10 cellular contexts compared by ENCODE assay signal in genomic region chr3:22959593-22959992, GRCh38.
DNase-seq lines count a peak whose midpoint lies in the region; ATAC-seq and TF ChIP-seq lines count a peak whose summit lies in the region.
"Had no signal": no experiment of that assay in that cellular context is flagged by ENCODE, and none has a peak within 500 bp of the region (broad histone marks: within the 10 kb centered on the region; RNA-seq: fewer than 3 reads in every experiment).

No MANE protein-coding gene starts in this region.

- H3K36me3 ChIP-seq in smooth muscle cell (ENCODE audit: low read depth) (no peaks in the 10 kb centered on the region), BE2C (no peaks in the 10 kb centered on the region)

- 48% methylated on average over 3 of the region's 3 CpGs for WGBS in smooth muscle cell (ENCODE audit: low lambda C conversion rate)

- no peak for TF ChIP-seq CTCF in smooth muscle cell (IDR thresholded peaks at IDR 0.05; ENCODE audit: borderline replicate concordance, insufficient read depth, poor library complexity, severe bottlenecking)
- no peak for TF ChIP-seq CTCF in BE2C (IDR thresholded peaks at IDR 0.05; ENCODE audit: low read depth, low read length)

- no peak for DNase-seq in smooth muscle cell (lab: John Stamatoyannopoulos, UW; ENCODE audit: unreplicated experiment)
- no peak for DNase-seq in NCI-H146 treated with DMSO at 0.1 percent for 48 hours (lab: John Stamatoyannopoulos, UW; ENCODE audit: unreplicated experiment)
- no peak for DNase-seq in BE2C
- DNase-seq in stimulated activated naive CD4-positive, alpha-beta T cell (lab: John Stamatoyannopoulos, UW): no peak
- DNase-seq in H4 (ENCODE audit: low spot score): no peak
- DNase-seq: activated CD4-positive, CD25-positive, alpha-beta regulatory T cell; DND-41 had no signal

- H3F3A ChIP-seq in smooth muscle cell (ENCODE audit: low read depth): no peaks in the 10 kb centered on the region

- no peaks in the 10 kb centered on the region for H4K20me1 ChIP-seq in smooth muscle cell (ENCODE audit: low read depth)

- H3K27me3 ChIP-seq in smooth muscle cell (ENCODE audit: low read depth) (no peaks in the 10 kb centered on the region), BE2C (no peaks in the 10 kb centered on the region)

- H3K9me3 ChIP-seq in smooth muscle cell (replicated peaks; ENCODE audit: low read depth) (no peaks in the 10 kb centered on the region), BE2C (no peaks in the 10 kb centered on the region)

- no peak overlapping the region for H3K9ac ChIP-seq in smooth muscle cell (ENCODE audit: low read depth)

- ATAC-seq in GM18870 (IDR thresholded peaks at IDR 0.05; ENCODE audit: unreplicated experiment): peak; percentile 99
- ATAC-seq in GM21717 (IDR thresholded peaks at IDR 0.05; ENCODE audit: unreplicated experiment): peak; percentile 99
- peak; percentile 77 for ATAC-seq in HG03175 (IDR thresholded peaks at IDR 0.05; ENCODE audit: unreplicated experiment)

- no peak overlapping the region for H3K4me2 ChIP-seq in smooth muscle cell

- no peaks in the 10 kb centered on the region for H3K79me2 ChIP-seq in smooth muscle cell (ENCODE audit: low read depth)

- H3K27ac ChIP-seq in smooth muscle cell (ENCODE audit: low read depth): no peak overlapping the region

- H3K4me1 ChIP-seq in smooth muscle cell (ENCODE audit: low read depth): no peaks in the 10 kb centered on the region
- H3K4me1 ChIP-seq in BE2C: no peaks in the 10 kb centered on the region

- H3K4me3 ChIP-seq in smooth muscle cell: no peak overlapping the region
- no peak overlapping the region for H3K4me3 ChIP-seq in BE2C (ENCODE audit: low read depth, low read length)

- peak overlapping the region; percentile 8 for H2AFZ ChIP-seq in smooth muscle cell (ENCODE audit: low read depth)
